Comparison of ENCODE assay signal across 13 cellular contexts in the genomic region with DNA sequence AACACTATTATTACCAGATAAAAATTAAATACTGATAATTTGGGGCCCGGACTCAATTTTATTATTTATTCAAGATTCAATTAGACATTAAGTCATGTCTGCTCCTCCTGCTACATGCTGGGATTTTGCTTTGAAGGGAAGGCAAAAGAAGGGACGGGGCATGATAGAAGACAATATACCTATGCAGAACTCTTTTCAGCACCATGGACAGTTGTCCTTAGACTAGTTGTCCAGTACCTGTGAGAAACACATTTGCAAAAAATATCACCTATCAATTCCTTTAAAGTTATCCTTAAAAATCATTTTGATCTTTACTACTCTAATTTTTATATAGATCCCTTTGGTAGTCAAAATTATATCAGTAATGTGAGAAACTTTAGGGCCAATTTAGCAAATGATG.
DNase-seq lines count a peak whose midpoint lies in the region; ATAC-seq lines count a peak whose summit lies in the region.
"Had no signal": no experiment of that assay in that cellular context is flagged by ENCODE, and none has a peak within 500 bp of the region (broad histone marks: within the 10 kb centered on the region; RNA-seq: fewer than 3 reads in every experiment).

No MANE protein-coding gene starts in this region.

- DNase-seq in DMS53 (lab: John Stamatoyannopoulos, UW) (peak; percentile 48), DMS53 treated with DMSO at 0.1 percent for 48 hours (lab: John Stamatoyannopoulos, UW; ENCODE audit: unreplicated experiment) (no peak), OCI-M1 (lab: John Stamatoyannopoulos, UW) (peak; percentile 42), dermis microvascular lymphatic vessel endothelial cell (ENCODE audit: low read depth in 2 of 2) (peak; percentile 17 to 41), renal cortical epithelial cell (ENCODE audit: low read depth) (peak; percentile 33), NOMO-1 treated with DMSO at 0.1 percent for 48 hours (lab: John Stamatoyannopoulos, UW; ENCODE audit: unreplicated experiment) (no peak)
- no peak for DNase-seq in activated naive CD4-positive, alpha-beta T cell treated with anti-CD3 and anti-CD28 coated beads, Interleukin-2, amount 50 U/mL, for 16 hours
- DNase-seq: 8988T; activated CD8-positive, alpha-beta memory T cell treated with anti-CD3 and anti-CD28 coated beads, Interleukin-2, amount 50 U/mL, for 4 hours; anterior cingulate cortex; NCI-H187 had no signal

- no peak for ATAC-seq in GM21390 (IDR thresholded peaks at IDR 0.05; ENCODE audit: unreplicated experiment)
- ATAC-seq: sciatic nerve had no signal

Comparison
In these comparisons a context has a peak if more than half of its experiments do, and no peak if none do; other contexts are left out.
1. DNase-seq: peak in DMS53 (single experiment), OCI-M1 (single experiment), dermis microvascular lymphatic vessel endothelial cell (2 of 2) and renal cortical epithelial cell (single experiment); none in DMS53 treated with DMSO at 0.1 percent for 48 hours (single experiment), activated naive CD4-positive, alpha-beta T cell treated with anti-CD3 and anti-CD28 coated beads, Interleukin-2, amount 50 U/mL, for 16 hours (single experiment) and NOMO-1 treated with DMSO at 0.1 percent for 48 hours (single experiment).